In genomic region chr17:66335797-66336196, GRCh38 we compare ENCODE assay signal across 21 cellular contexts. TPM values are rescaled to one million over a fixed set of nuclear protein-coding genes. Genes with fewer than 3 reads are reported as not detected.
DNase-seq lines count a peak whose midpoint lies in the region; ATAC-seq, FAIRE-seq and TF ChIP-seq lines count a peak whose summit lies in the region.
"Had no signal": no experiment of that assay in that cellular context is flagged by ENCODE, and none has a peak within 500 bp of the region (broad histone marks: within the 10 kb centered on the region; RNA-seq: fewer than 3 reads in every experiment).

No MANE protein-coding gene starts in this region.

- no peak overlapping the region for H2BK120ac ChIP-seq in mesenchymal stem cell (ENCODE audit: low read depth, low read length)

- peaks cover 38% of the 10 kb centered on the region for H3K36me3 Mint-ChIP-seq in activated CD8-positive, alpha-beta T cell treated with anti-CD3 and anti-CD28 coated beads for 36 hours (ENCODE audit: low read depth)
- H3K36me3 Mint-ChIP-seq in activated CD8-positive, alpha-beta T cell treated with anti-CD3 and anti-CD28 coated beads, Interleukin-2, amount 10 ng/mL, durations not matched to agents 7 days and 5 days (ENCODE audit: low read depth): peaks cover 44% of the 10 kb centered on the region
- H3K36me3 Mint-ChIP-seq in CD4-positive, alpha-beta T cell (ENCODE audit: low read depth): peaks cover 12% of the 10 kb centered on the region
- H3K36me3 Mint-ChIP-seq: CD4-positive, CD25-positive, alpha-beta regulatory T cell had no signal

- in situ Hi-C loops in K562 (cut with MboI): no loop called here

- H3K18ac ChIP-seq in mesenchymal stem cell (ENCODE audit: low read depth in 1 of 2, low read length in 2 of 2): no peak overlapping the region

- no peaks in the 10 kb centered on the region for H3K9me3 Mint-ChIP-seq in activated CD8-positive, alpha-beta T cell treated with anti-CD3 and anti-CD28 coated beads for 36 hours
- H3K9me3 Mint-ChIP-seq in activated CD8-positive, alpha-beta T cell treated with anti-CD3 and anti-CD28 coated beads, Interleukin-2, amount 10 ng/mL, durations not matched to agents 7 days and 5 days (ENCODE audit: insufficient read depth): no peaks in the 10 kb centered on the region
- no peaks in the 10 kb centered on the region for H3K9me3 Mint-ChIP-seq in CD4-positive, alpha-beta T cell
- H3K9me3 Mint-ChIP-seq: CD4-positive, CD25-positive, alpha-beta regulatory T cell had no signal

- H3K27me3 ChIP-seq in CD4-positive, alpha-beta T cell (ENCODE audit: control insufficient read depth, insufficient read depth, low read length): no peaks in the 10 kb centered on the region
- no peaks in the 10 kb centered on the region for H3K27me3 ChIP-seq in SK-N-SH (ENCODE audit: insufficient read depth)
- no peaks in the 10 kb centered on the region for H3K27me3 ChIP-seq in K562 (ENCODE audit: control insufficient read depth in 2 of 2, insufficient read depth in 2 of 2, low read length in 2 of 2)
- no peaks in the 10 kb centered on the region for H3K27me3 ChIP-seq in mesenchymal stem cell (ENCODE audit: control insufficient read depth in 1 of 2, insufficient read depth in 1 of 2, low read length in 2 of 2)
- H3K27me3 ChIP-seq: BLaER1 treated with 17β-estradiol and CSF1 and Interleukin-3, amounts not matched to agents 10 nM and 100 nM had no signal

- no peak for TF ChIP-seq POLR2A in K562 (conservative IDR thresholded peaks at IDR 0.05)

- H3K27ac Mint-ChIP-seq in activated CD8-positive, alpha-beta T cell treated with anti-CD3 and anti-CD28 coated beads for 36 hours: peak overlapping the region; percentile 55
- no peak overlapping the region for H3K27ac Mint-ChIP-seq in activated CD8-positive, alpha-beta T cell treated with anti-CD3 and anti-CD28 coated beads, Interleukin-2, amount 10 ng/mL, durations not matched to agents 7 days and 5 days
- H3K27ac Mint-ChIP-seq in CD4-positive, alpha-beta T cell: peak overlapping the region; percentile 97

- H3K9me2 ChIP-seq in SK-N-SH: no peaks in the 10 kb centered on the region

- H3K4me1 ChIP-seq in SK-N-SH (ENCODE audit: control insufficient read depth in 1 of 2, insufficient read depth in 2 of 2, low read depth in 1 of 2, low read length in 1 of 2): peaks cover 16 to 39% of the 10 kb centered on the region in 2 experiments
- peaks cover 12 to 34% of the 10 kb centered on the region in 2 experiments for H3K4me1 ChIP-seq in K562 (replicated peaks in 1 of 2; ENCODE audit: control insufficient read depth in 2 of 2, insufficient read depth in 2 of 2, low read length in 2 of 2)
- peaks cover 2% of the 10 kb centered on the region for H3K4me1 ChIP-seq in mesenchymal stem cell (ENCODE audit: control insufficient read depth, insufficient read depth, low read depth, low read length)

- H3K79me2 ChIP-seq in SK-N-SH (ENCODE audit: insufficient read depth): peaks cover 100% of the 10 kb centered on the region
- H3K79me2 ChIP-seq in K562 (ENCODE audit: control insufficient read depth, insufficient read depth, low read length): peaks cover 67% of the 10 kb centered on the region

- H4K8ac ChIP-seq in mesenchymal stem cell (ENCODE audit: low read length): no peak overlapping the region

- no peak overlapping the region for H4K91ac ChIP-seq in mesenchymal stem cell (ENCODE audit: low read length)

- no peak overlapping the region for H3K14ac ChIP-seq in mesenchymal stem cell (ENCODE audit: low read length in 2 of 2)

- H2BK12ac ChIP-seq in mesenchymal stem cell (ENCODE audit: low read length in 2 of 2): no peak overlapping the region

- CTCF ChIA-PET in activated CD8-positive, alpha-beta T cell treated with anti-CD3 and anti-CD28 coated beads for 36 hours (lab: Charles Lee): no interaction called here
- CTCF ChIA-PET in activated CD8-positive, alpha-beta T cell treated with anti-CD3 and anti-CD28 coated beads, Interleukin-2, amount 10 ng/mL, durations not matched to agents 7 days and 5 days (lab: Charles Lee): no interaction called here
- CTCF ChIA-PET in CD4-positive, alpha-beta T cell (lab: Charles Lee): no interaction called here
- CTCF ChIA-PET in SK-N-SH (lab: Yijun Ruan, JAX): interaction anchor here (0.7 to 2.0 kb wide), 5 partner anchors 10 to 32 kb away, joined by 3 to 7 read pairs (median 3); no protein-coding TSS in a partner anchor
- CTCF ChIA-PET in K562 (lab: Yijun Ruan, JAX; ENCODE audit: low intra/inter-chr PET ratio): no interaction called here

- H3K27ac ChIP-seq in CD4-positive, alpha-beta T cell (ENCODE audit: low read depth, low read length): no peak overlapping the region
- H3K27ac ChIP-seq in SK-N-SH (ENCODE audit: low read depth in 2 of 2, low read length in 1 of 2) (no peak overlapping the region), K562 (ENCODE audit: extremely low read depth, low read depth, low read length) (no peak overlapping the region), mesenchymal stem cell (ENCODE audit: low read length, poor library complexity, severe bottlenecking) (no peak overlapping the region)
- H3K27ac ChIP-seq: BLaER1 treated with 17β-estradiol and CSF1 and Interleukin-3, amounts not matched to agents 10 nM and 100 nM; GM23248 had no signal

- H3K23ac ChIP-seq in mesenchymal stem cell (ENCODE audit: low read length in 2 of 2): no peak overlapping the region

- TF ChIP-seq CTCF in activated CD8-positive, alpha-beta T cell treated with anti-CD3 and anti-CD28 coated beads for 36 hours (IDR thresholded peaks at IDR 0.05): no peak
- no peak for TF ChIP-seq CTCF in CD4-positive, alpha-beta T cell (IDR thresholded peaks at IDR 0.05)
- TF ChIP-seq CTCF in SK-N-SH (IDR thresholded peaks at IDR 0.05): no peak
- TF ChIP-seq CTCF in K562 (IDR thresholded peaks at IDR 0.05 in 2 of 3, conservative IDR thresholded peaks at IDR 0.05 in 1 of 3; ENCODE audit: insufficient read depth in 2 of 3, low read depth in 1 of 3, low read length in 3 of 3): no peak

- POLR2A ChIA-PET in activated CD8-positive, alpha-beta T cell treated with anti-CD3 and anti-CD28 coated beads for 36 hours (lab: Charles Lee): interaction anchor here (2.4 kb wide), 1 partner anchor 8 kb away, joined by 5 read pairs; no protein-coding TSS in a partner anchor
- POLR2A ChIA-PET in activated CD8-positive, alpha-beta T cell treated with anti-CD3 and anti-CD28 coated beads, Interleukin-2, amount 10 ng/mL, durations not matched to agents 7 days and 5 days (lab: Charles Lee): no interaction called here
- POLR2A ChIA-PET in CD4-positive, alpha-beta T cell (lab: Charles Lee): no interaction called here
- POLR2A ChIA-PET in SK-N-SH (lab: Yijun Ruan, JAX): no interaction called here
- POLR2A ChIA-PET in K562 (lab: Yijun Ruan, JAX): no interaction called here

- no peak overlapping the region for H2BK5ac ChIP-seq in mesenchymal stem cell (ENCODE audit: low read depth, low read length, poor library complexity, severe bottlenecking)

- peaks cover 35% of the 10 kb centered on the region for H3F3A ChIP-seq in SK-N-SH (replicated peaks; ENCODE audit: insufficient read depth)

- H3K9ac ChIP-seq in SK-N-SH (no peak overlapping the region), K562 (ENCODE audit: insufficient read depth in 1 of 2, low read depth in 2 of 2, low read length in 2 of 2) (no peak overlapping the region), mesenchymal stem cell (ENCODE audit: low read length) (no peak overlapping the region)
- H3K9ac ChIP-seq: BLaER1 treated with 17β-estradiol and CSF1 and Interleukin-3, amounts not matched to agents 10 nM and 100 nM; GM23248 had no signal

- no peaks in the 10 kb centered on the region for H3K9me3 ChIP-seq in CD4-positive, alpha-beta T cell (ENCODE audit: control insufficient read depth, low read length)
- H3K9me3 ChIP-seq in SK-N-SH (no peaks in the 10 kb centered on the region), K562 (replicated peaks; ENCODE audit: control insufficient read depth, insufficient read depth, low read depth, low read length) (no peaks in the 10 kb centered on the region), mesenchymal stem cell (ENCODE audit: control insufficient read depth, low read length) (no peaks in the 10 kb centered on the region)
- H3K9me3 ChIP-seq: BLaER1 treated with 17β-estradiol and CSF1 and Interleukin-3, amounts not matched to agents 10 nM and 100 nM had no signal

- ATAC-seq in activated CD8-positive, alpha-beta T cell treated with anti-CD3 and anti-CD28 coated beads for 36 hours: no peak
- ATAC-seq in activated CD8-positive, alpha-beta T cell treated with anti-CD3 and anti-CD28 coated beads, Interleukin-2, amount 10 ng/mL, durations not matched to agents 7 days and 5 days: no peak
- ATAC-seq in CD4-positive, alpha-beta T cell (ENCODE audit: poor library complexity): no peak
- no peak for ATAC-seq in K562
- ATAC-seq: HCT116, HepG2 had no signal

- TF ChIP-seq EP300 in SK-N-SH (IDR thresholded peaks at IDR 0.05; ENCODE audit: borderline replicate concordance in 1 of 2, low read depth in 1 of 2, low read length in 1 of 2) (peak in 1 of 2 experiments; percentile 78; a peak in 2 of 4 replicates), K562 (IDR thresholded peaks at IDR 0.05; ENCODE audit: low read length) (no peak)

- H3K4me2 ChIP-seq in SK-N-SH (no peak overlapping the region), K562 (ENCODE audit: insufficient read depth, low read length) (no peak overlapping the region), mesenchymal stem cell (ENCODE audit: low read length, poor library complexity, severe bottlenecking) (no peak overlapping the region)
- H3K4me2 ChIP-seq: BLaER1 treated with 17β-estradiol and CSF1 and Interleukin-3, amounts not matched to agents 10 nM and 100 nM had no signal

- intact Hi-C loops in activated CD8-positive, alpha-beta T cell treated with anti-CD3 and anti-CD28 coated beads for 36 hours (cut with micrococcal nuclease): no loop called here
- intact Hi-C loops in CD4-positive, alpha-beta T cell (cut with DNase I, micrococcal nuclease): no loop called here
- intact Hi-C loops in K562 (cut with micrococcal nuclease): no loop called here

- no peaks in the 10 kb centered on the region for H3K27me3 Mint-ChIP-seq in activated CD8-positive, alpha-beta T cell treated with anti-CD3 and anti-CD28 coated beads for 36 hours
- H3K27me3 Mint-ChIP-seq in activated CD8-positive, alpha-beta T cell treated with anti-CD3 and anti-CD28 coated beads, Interleukin-2, amount 10 ng/mL, durations not matched to agents 7 days and 5 days (ENCODE audit: low read depth): no peaks in the 10 kb centered on the region
- H3K27me3 Mint-ChIP-seq in CD4-positive, alpha-beta T cell: no peaks in the 10 kb centered on the region
- H3K27me3 Mint-ChIP-seq: CD4-positive, CD25-positive, alpha-beta regulatory T cell had no signal

- H2BK15ac ChIP-seq in mesenchymal stem cell (ENCODE audit: low read depth, poor library complexity, severe bottlenecking): no peak overlapping the region

- no TSS peak for BruUV-seq in K562 (replicated peaks; lab: Mats Ljungman, UMichigan)

- no peak overlapping the region for H2AK5ac ChIP-seq in mesenchymal stem cell (ENCODE audit: low read length, severe bottlenecking)

- peaks cover 8 to 57% of the 10 kb centered on the region in 2 experiments for H3K36me3 ChIP-seq in SK-N-SH (replicated peaks in 1 of 2; ENCODE audit: control insufficient read depth in 1 of 2, insufficient read depth in 2 of 2, low read length in 1 of 2)
- peaks cover 4% of the 10 kb centered on the region; the same call in 1 of the 3 replicates for H3K36me3 ChIP-seq in K562 (ENCODE audit: control insufficient read depth, insufficient read depth, low read length)
- no peaks in the 10 kb centered on the region for H3K36me3 ChIP-seq in mesenchymal stem cell (ENCODE audit: control insufficient read depth in 1 of 2, insufficient read depth in 2 of 2, low read depth in 1 of 2, low read length in 2 of 2)

- H3K4ac ChIP-seq in mesenchymal stem cell (ENCODE audit: low read depth in 1 of 2, low read length in 2 of 2): no peak overlapping the region

- no peak for FAIRE-seq in K562 (lab: Jason Lieb, UNC)
- FAIRE-seq: D721Med, G401.6, GM12891, HepG2, HTR-8/SVneo had no signal

- DNase-seq in activated CD8-positive, alpha-beta T cell treated with anti-CD3 and anti-CD28 coated beads for 36 hours: no peak
- no peak for DNase-seq in activated CD8-positive, alpha-beta T cell treated with anti-CD3 and anti-CD28 coated beads, Interleukin-2, amount 10 ng/mL, durations not matched to agents 7 days and 5 days
- DNase-seq in CD4-positive, alpha-beta T cell: no peak
- DNase-seq in SK-N-SH (no peak), K562 (ENCODE audit: extremely low read depth in 1 of 4, low spot score in 3 of 4) (no peak), kidney tubule cell (ENCODE audit: low spot score) (no peak), mesenchymal stem cell (no peak)
- DNase-seq: 8988T; CD4-positive, CD25-positive, alpha-beta regulatory T cell; COR-L47; DMS153; DMS79 treated with DMSO at 0.1 percent for 48 hours; EL; GM23248 had no signal

- peaks cover 74% of the 10 kb centered on the region for H3K4me1 Mint-ChIP-seq in activated CD8-positive, alpha-beta T cell treated with anti-CD3 and anti-CD28 coated beads for 36 hours (ENCODE audit: low read depth)
- peaks cover 69% of the 10 kb centered on the region for H3K4me1 Mint-ChIP-seq in activated CD8-positive, alpha-beta T cell treated with anti-CD3 and anti-CD28 coated beads, Interleukin-2, amount 10 ng/mL, durations not matched to agents 7 days and 5 days (ENCODE audit: low read depth)
- H3K4me1 Mint-ChIP-seq in CD4-positive, alpha-beta T cell (ENCODE audit: low read depth): peaks cover 85% of the 10 kb centered on the region

- H2AFZ ChIP-seq in SK-N-SH (ENCODE audit: low read depth) (no peak overlapping the region), K562 (ENCODE audit: low read depth, low read length) (no peak overlapping the region), mesenchymal stem cell (ENCODE audit: low read depth, low read length) (no peak overlapping the region)
- H2AFZ ChIP-seq: GM23248 had no signal

- no peak overlapping the region for H3K4me3 ChIP-seq in SK-N-SH (ENCODE audit: low read depth in 2 of 2, low read length in 1 of 2)
- H3K4me3 ChIP-seq in K562: no peak overlapping the region
- H3K4me3 ChIP-seq in mesenchymal stem cell (ENCODE audit: insufficient read depth in 1 of 2, low read depth in 1 of 2, low read length in 2 of 2): no peak overlapping the region
- H3K4me3 ChIP-seq: BLaER1 treated with 17β-estradiol and CSF1 and Interleukin-3, amounts not matched to agents 10 nM and 100 nM; GM23248 had no signal

- TF ChIP-seq RAD21 in SK-N-SH (IDR thresholded peaks at IDR 0.05; ENCODE audit: low read length) (no peak; the same call in 1 of the 2 replicates), K562 (CRISPR knock-in tag; conservative IDR thresholded peaks at IDR 0.05 in 1 of 2, IDR thresholded peaks at IDR 0.05 in 1 of 2) (no peak)

- H3K79me1 ChIP-seq in mesenchymal stem cell (replicated peaks; ENCODE audit: low read length, poor library complexity, severe bottlenecking): peaks cover 16% of the 10 kb centered on the region

- WGBS in SK-N-SH (ENCODE audit: low lambda C conversion rate): 79% methylated on average over 1 of the region's 1 CpG
- 38% methylated on average over 1 of the region's 1 CpG for WGBS in K562 (ENCODE audit: insufficient coverage, low coverage, missing lambda C conversion rate)
- WGBS in mesenchymal stem cell: no CpG with 5 or more reads among the region's 1 CpG

- H3K4me3 Mint-ChIP-seq in activated CD8-positive, alpha-beta T cell treated with anti-CD3 and anti-CD28 coated beads for 36 hours: no peak overlapping the region
- H3K4me3 Mint-ChIP-seq in activated CD8-positive, alpha-beta T cell treated with anti-CD3 and anti-CD28 coated beads, Interleukin-2, amount 10 ng/mL, durations not matched to agents 7 days and 5 days: no peak overlapping the region
- peak overlapping the region; percentile 23 for H3K4me3 Mint-ChIP-seq in CD4-positive, alpha-beta T cell

- H4K20me1 ChIP-seq in SK-N-SH (ENCODE audit: insufficient read depth) (peaks cover 94% of the 10 kb centered on the region), K562 (replicated peaks; ENCODE audit: control insufficient read depth, insufficient read depth, low read length) (no peaks in the 10 kb centered on the region; the same call in 1 of the 2 replicates)

- H3K9me1 ChIP-seq in K562 (ENCODE audit: control insufficient read depth, insufficient read depth, low read length): no peaks in the 10 kb centered on the region

RNA-seq across cellular contexts. Expression of gene PRKCA, which starts 33.4 kb away (rescaled TPM):
- total RNA-seq in activated CD8-positive, alpha-beta T cell treated with anti-CD3 and anti-CD28 coated beads for 36 hours: 10 to 100 TPM; 84.4 to 87.9 TPM
- total RNA-seq in activated CD8-positive, alpha-beta T cell treated with anti-CD3 and anti-CD28 coated beads, Interleukin-2, amount 10 ng/mL, durations not matched to agents 7 days and 5 days: 10 to 100 TPM; 74.1 to 76.9 TPM
- total RNA-seq in CD4-positive, alpha-beta T cell: 10 to 100 TPM; 84.8 to 88.6 TPM
- polyA plus RNA-seq in SK-N-SH (2012; rRNA removed): 108 and 123 TPM in 2 replicates
- polyA plus RNA-seq in SK-N-SH (2012; cell fraction: cytosol; rRNA removed): 111 and 128 TPM in 2 replicates
- polyA plus RNA-seq in SK-N-SH (2012; cell fraction: nucleus; rRNA removed): 126 and 178 TPM in 2 replicates
- 104 and 117 TPM in 2 replicates for total RNA-seq in K562 (2011; cell fraction: chromatin; rRNA removed; ENCODE audit: low replicate concordance)
- total RNA-seq in K562 (2011; cell fraction: nucleolus; rRNA removed): 43.2 and 50.5 TPM in 2 replicates
- total RNA-seq in K562 (2011; cell fraction: nucleoplasm; rRNA removed): 62.3 and 84.4 TPM in 2 replicates
- total RNA-seq in K562 (2014; rRNA removed): 9.5 and 11.3 TPM in 2 replicates
- 17.8 and 20.1 TPM in 2 replicates for total RNA-seq in K562 (2014; rRNA removed; fragmentation: Illumina TruSeq; extraction: Trizol)
- 17.8 and 20.9 TPM in 2 replicates for total RNA-seq in K562 (2015; rRNA removed; fragmentation: Illumina TruSeq; extraction: Trizol)
- total RNA-seq in K562 (2021): 30.4 and 33.0 TPM in 2 replicates
- polyA plus RNA-seq in K562 (2011; rRNA removed): 24.1 and 25.9 TPM in 2 replicates
- polyA plus RNA-seq in K562 (2011; cell fraction: cytosol; rRNA removed): 12.7 and 19.8 TPM in 2 replicates
- polyA plus RNA-seq in K562 (2011; cell fraction: nucleus; rRNA removed): 19.9 and 25.4 TPM in 2 replicates
- polyA plus RNA-seq in K562 (2012): 15.4 and 18.6 TPM in 2 replicates
- 18.1 and 19.5 TPM in 2 replicates for polyA plus RNA-seq in K562 (2014; fragmentation: Illumina TruSeq; extraction: Trizol)
- 1 to 10 TPM; 3.2 to 5.3 TPM for polyA plus RNA-seq in K562 (2014; fragmentation: Nextera tagmentation; extraction: Ambion mirVana)
- polyA plus RNA-seq in K562 (2014; rRNA removed): 11.6 and 12.5 TPM in 2 replicates
- polyA minus RNA-seq in K562 (2011; rRNA and poly(A)+ RNA removed): 41.9 and 45.2 TPM in 2 replicates
- polyA minus RNA-seq in K562 (2011; cell fraction: cytosol; rRNA and poly(A)+ RNA removed): 20.5 and 22.4 TPM in 2 replicates
- 33.0 and 46.7 TPM in 2 replicates for polyA minus RNA-seq in K562 (2011; cell fraction: nucleus; rRNA and poly(A)+ RNA removed)
- polyA plus RNA-seq in mesenchymal stem cell (2013, experiment 1 of 2): 21.2 TPM
- 20.4 TPM for polyA plus RNA-seq in mesenchymal stem cell (2013, experiment 2 of 2)
